Comparison of ENCODE assay signal across 17 cellular contexts in the genomic region with DNA sequence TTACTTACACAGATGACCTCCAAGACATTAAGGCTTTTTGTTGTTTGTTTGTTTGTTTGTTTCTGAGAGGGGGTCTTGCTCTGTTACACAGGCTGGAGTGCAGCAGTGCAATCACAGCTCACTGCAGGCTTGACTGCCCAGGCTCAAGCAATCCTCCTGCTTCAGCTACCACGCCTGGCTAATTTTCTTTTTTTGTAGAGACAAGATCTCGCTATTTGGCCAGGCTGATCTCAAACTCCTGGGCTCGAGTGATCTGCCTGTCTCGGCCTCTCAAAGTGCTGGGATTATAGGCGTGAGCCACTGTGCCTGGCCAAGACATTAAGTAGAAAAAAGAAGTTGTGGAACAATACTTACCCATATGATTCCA. TPM values are rescaled to one million over a fixed set of nuclear protein-coding genes. Genes with fewer than 3 reads are reported as not detected.
DNase-seq lines count a peak whose midpoint lies in the region; ATAC-seq and TF ChIP-seq lines count a peak whose summit lies in the region.
"Had no signal": no experiment of that assay in that cellular context is flagged by ENCODE, and none has a peak within 500 bp of the region (broad histone marks: within the 10 kb centered on the region; RNA-seq: fewer than 3 reads in every experiment).

No MANE protein-coding gene starts in this region.

- H3K4me1 Mint-ChIP-seq in activated T-cell treated with anti-CD3 and anti-CD28 coated beads, Interleukin-2, amount 50 U/mL, for 72 hours (ENCODE audit: low read depth): peaks cover 76% of the 10 kb centered on the region
- H3K4me1 Mint-ChIP-seq in activated T-cell treated with anti-CD3 and anti-CD28 coated beads, Interleukin-2, amount 50 U/mL, for 4 hours (ENCODE audit: low read depth): peaks cover 56% of the 10 kb centered on the region
- H3K4me1 Mint-ChIP-seq in stimulated activated naive B cell treated with anti-CD40 and anti-IgM and Interleukin-4, amounts not matched to agents 10 μg/mL and 1 μg/mL and 100 μg/mL, for 72 hours: peaks cover 64 to 75% of the 10 kb centered on the region in 2 donors

- H3K27ac Mint-ChIP-seq in activated T-cell treated with anti-CD3 and anti-CD28 coated beads, Interleukin-2, amount 50 U/mL, for 72 hours: peak overlapping the region; percentile 21
- H3K27ac Mint-ChIP-seq in stimulated activated naive B cell treated with anti-CD40 and anti-IgM and Interleukin-4, amounts not matched to agents 10 μg/mL and 1 μg/mL and 100 μg/mL, for 72 hours: peak overlapping the region; percentile 99

- H3K4me3 ChIP-seq in RWPE2 (ENCODE audit: severe bottlenecking): no peak overlapping the region
- H3K4me3 ChIP-seq: gastroesophageal sphincter had no signal

- intact Hi-C loops in left colon (cut with DNase I, micrococcal nuclease): no loop called here

- H3K27ac ChIP-seq in RWPE2 (ENCODE audit: poor library complexity, severe bottlenecking) (peak overlapping the region; percentile 90), foreskin keratinocyte (peak overlapping the region; percentile 61), caudate nucleus (ENCODE audit: low read depth, low read length) (no peak overlapping the region)
- H3K27ac ChIP-seq: gastroesophageal sphincter had no signal

- no peaks in the 10 kb centered on the region for H3K9me3 Mint-ChIP-seq in activated T-cell treated with anti-CD3 and anti-CD28 coated beads, Interleukin-2, amount 50 U/mL, for 72 hours
- H3K9me3 Mint-ChIP-seq in activated T-cell treated with anti-CD3 and anti-CD28 coated beads, Interleukin-2, amount 50 U/mL, for 4 hours: no peaks in the 10 kb centered on the region
- H3K9me3 Mint-ChIP-seq in stimulated activated naive B cell treated with anti-CD40 and anti-IgM and Interleukin-4, amounts not matched to agents 10 μg/mL and 1 μg/mL and 100 μg/mL, for 72 hours: no peaks in the 10 kb centered on the region
- H3K9me3 Mint-ChIP-seq: activated CD4-positive, alpha-beta T cell treated with anti-CD3 and anti-CD28 coated beads, Interleukin-2, amount 10 ng/mL, durations not matched to agents 24 days and 14 days; activated naive CD4-positive, alpha-beta T cell treated with anti-CD3 and anti-CD28 coated beads, Interleukin-2, amount 50 U/mL, for 24 hours; CD14-positive monocyte had no signal

- no peaks in the 10 kb centered on the region for H3K9me3 ChIP-seq in RWPE2 (ENCODE audit: severe bottlenecking)
- H3K9me3 ChIP-seq: gastroesophageal sphincter, SK-N-SH had no signal

- H3K36me3 Mint-ChIP-seq in activated T-cell treated with anti-CD3 and anti-CD28 coated beads, Interleukin-2, amount 50 U/mL, for 72 hours (ENCODE audit: insufficient read depth in 2 of 2): no peaks in the 10 kb centered on the region
- no peaks in the 10 kb centered on the region for H3K36me3 Mint-ChIP-seq in activated T-cell treated with anti-CD3 and anti-CD28 coated beads, Interleukin-2, amount 50 U/mL, for 4 hours (ENCODE audit: insufficient read depth)
- peaks cover 0 to under 1% of the 10 kb centered on the region in 2 donors for H3K36me3 Mint-ChIP-seq in stimulated activated naive B cell treated with anti-CD40 and anti-IgM and Interleukin-4, amounts not matched to agents 10 μg/mL and 1 μg/mL and 100 μg/mL, for 72 hours
- H3K36me3 Mint-ChIP-seq: activated naive CD4-positive, alpha-beta T cell treated with anti-CD3 and anti-CD28 coated beads, Interleukin-2, amount 50 U/mL, for 24 hours; CD14-positive monocyte had no signal

- peak overlapping the region in 1 of 2 donors; percentile 11 for H3K4me3 Mint-ChIP-seq in activated T-cell treated with anti-CD3 and anti-CD28 coated beads, Interleukin-2, amount 50 U/mL, for 72 hours
- no peak overlapping the region for H3K4me3 Mint-ChIP-seq in activated T-cell treated with anti-CD3 and anti-CD28 coated beads, Interleukin-2, amount 50 U/mL, for 4 hours
- H3K4me3 Mint-ChIP-seq in stimulated activated naive B cell treated with anti-CD40 and anti-IgM and Interleukin-4, amounts not matched to agents 10 μg/mL and 1 μg/mL and 100 μg/mL, for 72 hours: peak overlapping the region in 1 of 2 donors; percentile 37
- H3K4me3 Mint-ChIP-seq: activated naive CD4-positive, alpha-beta T cell treated with anti-CD3 and anti-CD28 coated beads, Interleukin-2, amount 50 U/mL, for 24 hours; CD14-positive monocyte had no signal

- no peak for ATAC-seq in activated T-cell treated with anti-CD3 and anti-CD28 coated beads, Interleukin-2, amount 50 U/mL, for 72 hours (replicated peaks in 1 of 2)
- ATAC-seq in activated T-cell treated with anti-CD3 and anti-CD28 coated beads, Interleukin-2, amount 50 U/mL, for 4 hours: no peak
- ATAC-seq in RWPE2 (ENCODE audit: low read depth) (no peak), foreskin keratinocyte (no peak), GM21528 (IDR thresholded peaks at IDR 0.05; ENCODE audit: low FRiP score, unreplicated experiment) (no peak), left colon (no peak)
- ATAC-seq in stimulated activated naive B cell treated with anti-CD40 and anti-IgM and Interleukin-4, amounts not matched to agents 10 μg/mL and 1 μg/mL and 100 μg/mL, for 72 hours (replicated peaks): no peak
- ATAC-seq: gastroesophageal sphincter, Panc1 had no signal

- H3K4me1 ChIP-seq in RWPE2 (ENCODE audit: insufficient read depth, poor library complexity, severe bottlenecking): peaks cover 59% of the 10 kb centered on the region
- peaks cover 44% of the 10 kb centered on the region for H3K4me1 ChIP-seq in foreskin keratinocyte

- TF ChIP-seq CTCF in RWPE2 (IDR thresholded peaks at IDR 0.05; ENCODE audit: poor library complexity, severe bottlenecking) (no peak), foreskin keratinocyte (conservative IDR thresholded peaks at IDR 0.05) (no peak)

- no peaks in the 10 kb centered on the region for H3K36me3 ChIP-seq in RWPE2 (ENCODE audit: low read depth)
- H3K36me3 ChIP-seq: gastroesophageal sphincter had no signal

- DNase-seq in activated T-cell treated with anti-CD3 and anti-CD28 coated beads, Interleukin-2, amount 50 U/mL, for 72 hours: no peak
- no peak for DNase-seq in activated T-cell treated with anti-CD3 and anti-CD28 coated beads, Interleukin-2, amount 50 U/mL, for 4 hours
- DNase-seq in RWPE2 (ENCODE audit: low spot score): no peak
- no peak for DNase-seq in foreskin keratinocyte
- no peak for DNase-seq in stimulated activated naive B cell treated with anti-CD40 and anti-IgM and Interleukin-4, amounts not matched to agents 10 μg/mL and 1 μg/mL and 100 μg/mL, for 72 hours
- no peak for DNase-seq in caudate nucleus (lab: John Stamatoyannopoulos, UW)
- DNase-seq in left colon: no peak
- DNase-seq: activated CD4-positive, alpha-beta T cell treated with anti-CD3 and anti-CD28 coated beads, Interleukin-2, amount 10 ng/mL, durations not matched to agents 24 days and 14 days; dermis blood vessel endothelial cell; left ventricle myocardium superior; NCI-H2171; SK-N-SH had no signal

- no peaks in the 10 kb centered on the region for H3K27me3 Mint-ChIP-seq in activated T-cell treated with anti-CD3 and anti-CD28 coated beads, Interleukin-2, amount 50 U/mL, for 72 hours (ENCODE audit: low read depth)
- no peaks in the 10 kb centered on the region for H3K27me3 Mint-ChIP-seq in activated T-cell treated with anti-CD3 and anti-CD28 coated beads, Interleukin-2, amount 50 U/mL, for 4 hours (ENCODE audit: low read depth)
- H3K27me3 Mint-ChIP-seq in stimulated activated naive B cell treated with anti-CD40 and anti-IgM and Interleukin-4, amounts not matched to agents 10 μg/mL and 1 μg/mL and 100 μg/mL, for 72 hours: no peaks in the 10 kb centered on the region
- H3K27me3 Mint-ChIP-seq: activated CD4-positive, alpha-beta T cell treated with anti-CD3 and anti-CD28 coated beads, Interleukin-2, amount 10 ng/mL, durations not matched to agents 24 days and 14 days; activated naive CD4-positive, alpha-beta T cell treated with anti-CD3 and anti-CD28 coated beads, Interleukin-2, amount 50 U/mL, for 24 hours had no signal

- H3K27me3 ChIP-seq in RWPE2 (ENCODE audit: insufficient read depth, poor library complexity, severe bottlenecking) (no peaks in the 10 kb centered on the region), foreskin keratinocyte (no peaks in the 10 kb centered on the region)
- H3K27me3 ChIP-seq: gastroesophageal sphincter had no signal

RNA-seq across cellular contexts. Expression of a gene that starts 30.2 kb away (rescaled TPM):
- total RNA-seq in activated T-cell treated with anti-CD3 and anti-CD28 coated beads, Interleukin-2, amount 50 U/mL, for 72 hours: 10 to 100 TPM; 32.3 to 37.2 TPM
- 10 to 100 TPM; 15.1 to 17.1 (median 15.1) TPM for total RNA-seq in activated T-cell treated with anti-CD3 and anti-CD28 coated beads, Interleukin-2, amount 50 U/mL, for 4 hours
- total RNA-seq in foreskin keratinocyte (7.8 and 13.0 TPM in 2 replicates), left colon (100 to 1,000 TPM; 131 to 223 TPM)
- polyA plus RNA-seq in foreskin keratinocyte: 10.2 and 17.0 TPM in 2 replicates

RNA-seq across cellular contexts. Expression of a gene that starts 58.5 kb away (rescaled TPM):
- total RNA-seq in activated T-cell treated with anti-CD3 and anti-CD28 coated beads, Interleukin-2, amount 50 U/mL, for 72 hours: 10 to 100 TPM; 19.9 to 24.7 TPM
- total RNA-seq in activated T-cell treated with anti-CD3 and anti-CD28 coated beads, Interleukin-2, amount 50 U/mL, for 4 hours: 1 to 10 TPM; 5.5 to 9.3 (median 7.2) TPM
- total RNA-seq in foreskin keratinocyte (0.95 and 1.2 TPM in 2 replicates), left colon (10 to 100 TPM; 10.9 to 12.1 TPM)
- polyA plus RNA-seq in foreskin keratinocyte: 0.37 and 0.45 TPM in 2 replicates
